Comparison of ENCODE assay signal across 10 cellular contexts in the genomic region with DNA sequence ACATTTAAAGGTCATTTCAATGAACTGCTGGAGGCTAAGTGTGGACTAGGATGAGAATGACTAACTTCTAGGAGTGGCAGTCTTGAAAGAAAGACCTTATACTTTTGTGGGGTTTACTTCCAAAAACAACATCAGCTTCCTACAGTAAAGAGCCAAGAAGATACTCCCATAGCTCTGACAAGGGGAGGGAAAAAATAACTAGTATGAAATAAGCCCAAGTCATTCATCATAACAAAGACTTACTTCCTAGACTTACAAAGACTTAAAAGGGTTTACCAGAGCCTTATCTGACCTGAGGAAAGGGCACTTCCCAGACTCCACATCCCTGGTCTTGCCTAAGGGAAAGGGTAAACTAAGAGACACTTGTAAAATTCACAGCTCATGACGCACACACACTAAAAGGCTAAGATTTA. TPM values are rescaled to one million over a fixed set of nuclear protein-coding genes. Genes with fewer than 3 reads are reported as not detected.
DNase-seq lines count a peak whose midpoint lies in the region; ATAC-seq and TF ChIP-seq lines count a peak whose summit lies in the region.
"Had no signal": no experiment of that assay in that cellular context is flagged by ENCODE, and none has a peak within 500 bp of the region (broad histone marks: within the 10 kb centered on the region; RNA-seq: fewer than 3 reads in every experiment).

No MANE protein-coding gene starts in this region.

- peak overlapping the region; percentile 6 to 51 for H3K27ac ChIP-seq in ascending aorta

- no peak overlapping the region for H3K4me3 Mint-ChIP-seq in stimulated activated naive CD8-positive, alpha-beta T cell treated with anti-CD3 and anti-CD28 coated beads, Interleukin-15, amount 100 ng/mL, for 72 hours
- H3K4me3 Mint-ChIP-seq: T-helper 2 cell treated with Interferon-gamma antibody and Interleukin-4, amounts not matched to agents 5 μg/mL and 100 μg/mL, for 36 hours had no signal

- TF ChIP-seq CTCF in ascending aorta (IDR thresholded peaks at IDR 0.05): no peak

- H3K36me3 ChIP-seq in ascending aorta: no peaks in the 10 kb centered on the region

- intact Hi-C loops in ascending aorta (cut with DNase I) (no loop called here), Right ventricle myocardium superior (cut with DNase I) (no loop called here), sciatic nerve (cut with DNase I) (no loop called here), posterior cingulate gyrus (cut with DNase I) (no loop called here)

- peaks cover 0 to 13% of the 10 kb centered on the region in 2 donors for H3K4me1 ChIP-seq in ascending aorta

- H3K4me3 ChIP-seq in ascending aorta: no peak overlapping the region

- no peak overlapping the region for H3K27ac Mint-ChIP-seq in stimulated activated naive CD8-positive, alpha-beta T cell treated with anti-CD3 and anti-CD28 coated beads, Interleukin-15, amount 100 ng/mL, for 72 hours
- H3K27ac Mint-ChIP-seq: T-helper 2 cell treated with Interferon-gamma antibody and Interleukin-4, amounts not matched to agents 5 μg/mL and 100 μg/mL, for 36 hours had no signal

- peaks cover 33% of the 10 kb centered on the region for H3K4me1 Mint-ChIP-seq in stimulated activated naive CD8-positive, alpha-beta T cell treated with anti-CD3 and anti-CD28 coated beads, Interleukin-15, amount 100 ng/mL, for 72 hours

- ATAC-seq in Right ventricle myocardium superior (ENCODE audit: poor library complexity) (peak; percentile 75), sciatic nerve (peak; percentile 83), GM21786 (IDR thresholded peaks at IDR 0.05; ENCODE audit: unreplicated experiment) (no peak)
- ATAC-seq in stimulated activated naive CD8-positive, alpha-beta T cell treated with anti-CD3 and anti-CD28 coated beads, Interleukin-15, amount 100 ng/mL, for 72 hours: no peak

- H3K27me3 Mint-ChIP-seq in stimulated activated naive CD8-positive, alpha-beta T cell treated with anti-CD3 and anti-CD28 coated beads, Interleukin-15, amount 100 ng/mL, for 72 hours: no peaks in the 10 kb centered on the region

- peaks cover 0 to 4% of the 10 kb centered on the region in 2 donors for H3K9me3 Mint-ChIP-seq in stimulated activated naive CD8-positive, alpha-beta T cell treated with anti-CD3 and anti-CD28 coated beads, Interleukin-15, amount 100 ng/mL, for 72 hours
- H3K9me3 Mint-ChIP-seq: T-helper 2 cell treated with Interferon-gamma antibody and Interleukin-4, amounts not matched to agents 5 μg/mL and 100 μg/mL, for 36 hours had no signal

- H3K27me3 ChIP-seq in ascending aorta: no peaks in the 10 kb centered on the region

- DNase-seq in ELR (ENCODE audit: low read depth) (peak; percentile 49), ascending aorta (ENCODE audit: low spot score in 2 of 2) (no peak), Right ventricle myocardium superior (no peak), sciatic nerve (ENCODE audit: low spot score) (no peak), posterior cingulate gyrus (no peak), NCI-H146 treated with DMSO at 0.1 percent for 48 hours (lab: John Stamatoyannopoulos, UW; ENCODE audit: unreplicated experiment) (no peak)
- DNase-seq in stimulated activated naive CD8-positive, alpha-beta T cell treated with anti-CD3 and anti-CD28 coated beads, Interleukin-15, amount 100 ng/mL, for 72 hours: no peak
- DNase-seq: Caco-2 had no signal

- no peaks in the 10 kb centered on the region for H3K9me3 ChIP-seq in ascending aorta
- H3K9me3 ChIP-seq: Caco-2 had no signal

RNA-seq across cellular contexts. Expression of gene ARHGAP12, which starts 31.7 kb away (rescaled TPM):
- 11.4 TPM for total RNA-seq in ascending aorta
- total RNA-seq in Right ventricle myocardium superior: 21.7 TPM
- total RNA-seq in sciatic nerve: 57.0 TPM

Comparison
In these comparisons a context has a peak if more than half of its experiments do, and no peak if none do; other contexts are left out.
1. ATAC-seq: peak in Right ventricle myocardium superior (single experiment) and sciatic nerve (single experiment); none in GM21786 (single experiment) and stimulated activated naive CD8-positive, alpha-beta T cell treated with anti-CD3 and anti-CD28 coated beads, Interleukin-15, amount 100 ng/mL, for 72 hours (single experiment).